1 cellular context compared by ENCODE assay signal in genomic region chr3:128051837-128052766, GRCh38.
A peak's percentile ranks its signal among the peaks of the same experiment; 100 is the strongest.
TF ChIP-seq lines count a peak whose summit lies in the region.

Gene SEC61A1 (plus strand): TSS chr3:128052437. CDS start chr3:128052553, 116 bp downstream.

TF ChIP-seq in K562, 482 proteins besides CTCF, POLR2A, EP300 and RAD21 (continued from another document and continues in another):
- TF ChIP-seq, protein P1, sequence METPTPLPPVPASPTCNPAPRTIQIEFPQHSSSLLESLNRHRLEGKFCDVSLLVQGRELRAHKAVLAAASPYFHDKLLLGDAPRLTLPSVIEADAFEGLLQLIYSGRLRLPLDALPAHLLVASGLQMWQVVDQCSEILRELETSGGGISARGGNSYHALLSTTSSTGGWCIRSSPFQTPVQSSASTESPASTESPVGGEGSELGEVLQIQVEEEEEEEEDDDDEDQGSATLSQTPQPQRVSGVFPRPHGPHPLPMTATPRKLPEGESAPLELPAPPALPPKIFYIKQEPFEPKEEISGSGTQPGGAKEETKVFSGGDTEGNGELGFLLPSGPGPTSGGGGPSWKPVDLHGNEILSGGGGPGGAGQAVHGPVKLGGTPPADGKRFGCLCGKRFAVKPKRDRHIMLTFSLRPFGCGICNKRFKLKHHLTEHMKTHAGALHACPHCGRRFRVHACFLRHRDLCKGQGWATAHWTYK (CRISPR knock-in tag; IDR thresholded peaks at IDR 0.05) = 0 out of 2 replicates have a peak, but pooled peaks have one; percentile 22
- TF ChIP-seq MEIS2 (IDR thresholded peaks at IDR 0.05; ENCODE audit: partially characterized antibody) = peak; percentile 16
- peak; percentile 31; the same call in 1 of the 2 replicates for TF ChIP-seq ZNF316 (IDR thresholded peaks at IDR 0.05)
- TF ChIP-seq BRD4 (IDR thresholded peaks at IDR 0.05) = peak; percentile 42; the same call in 1 of the 2 replicates
- no peak for TF ChIP-seq SOX6 (IDR thresholded peaks at IDR 0.05)
- TF ChIP-seq RNF2 (IDR thresholded peaks at IDR 0.05) = peak; percentile 16; the same call in 1 of the 2 replicates
- peak in 1 of 3 experiments; percentile 84; a peak in 2 of 6 replicates for TF ChIP-seq ZBTB11 (CRISPR knock-in tag; IDR thresholded peaks at IDR 0.05)
- peak; percentile 77 for TF ChIP-seq CXXC5 (CRISPR knock-in tag; IDR thresholded peaks at IDR 0.05)
- peak in 1 of 2 experiments; percentile 47; a peak in 1 of 4 replicates for TF ChIP-seq NONO (IDR thresholded peaks at IDR 0.05; ENCODE audit: low read depth in 2 of 2, low read length in 1 of 2)
- TF ChIP-seq CSDE1 (IDR thresholded peaks at IDR 0.05) = no peak
- no peak for TF ChIP-seq MECOM (CRISPR knock-in tag; IDR thresholded peaks at IDR 0.05)
- TF ChIP-seq NFE2 (IDR thresholded peaks at IDR 0.05; ENCODE audit: low read depth) = no peak
- no peak for TF ChIP-seq PHF21A (IDR thresholded peaks at IDR 0.05; ENCODE audit: borderline replicate concordance, low read depth)
- peak; percentile 96 for TF ChIP-seq L3MBTL2 (IDR thresholded peaks at IDR 0.05)
- no peak; the same call in 1 of the 2 replicates for TF ChIP-seq CREB1 (IDR thresholded peaks at IDR 0.05)
- peak; percentile 39; the same call in 1 of the 2 replicates for TF ChIP-seq CREB1 (CRISPR knock-in tag; IDR thresholded peaks at IDR 0.05)
- TF ChIP-seq, protein P2, sequence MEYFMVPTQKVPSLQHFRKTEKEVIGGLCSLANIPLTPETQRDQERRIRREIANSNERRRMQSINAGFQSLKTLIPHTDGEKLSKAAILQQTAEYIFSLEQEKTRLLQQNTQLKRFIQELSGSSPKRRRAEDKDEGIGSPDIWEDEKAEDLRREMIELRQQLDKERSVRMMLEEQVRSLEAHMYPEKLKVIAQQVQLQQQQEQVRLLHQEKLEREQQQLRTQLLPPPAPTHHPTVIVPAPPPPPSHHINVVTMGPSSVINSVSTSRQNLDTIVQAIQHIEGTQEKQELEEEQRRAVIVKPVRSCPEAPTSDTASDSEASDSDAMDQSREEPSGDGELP (CRISPR knock-in tag; IDR thresholded peaks at IDR 0.05; ENCODE audit: borderline replicate concordance) = peak; percentile 37; the same call in 1 of the 2 replicates
- no peak for TF ChIP-seq TEAD2 (tag; IDR thresholded peaks at IDR 0.05)
- peak; percentile 33 to 44; a peak in 3 of 4 replicates for TF ChIP-seq SIN3A (IDR thresholded peaks at IDR 0.05; ENCODE audit: borderline replicate concordance in 2 of 2, control insufficient read depth in 1 of 2, low read depth in 2 of 2, low read length in 2 of 2)
- TF ChIP-seq NR1H2 (CRISPR knock-in tag; IDR thresholded peaks at IDR 0.05) = 0 out of 2 replicates have a peak, but pooled peaks have one; percentile 48
- TF ChIP-seq SNRNP70 (optimal IDR thresholded peaks at IDR 0.05; ENCODE audit: low read depth, low read length) = no peak
- TF ChIP-seq, protein P3, sequence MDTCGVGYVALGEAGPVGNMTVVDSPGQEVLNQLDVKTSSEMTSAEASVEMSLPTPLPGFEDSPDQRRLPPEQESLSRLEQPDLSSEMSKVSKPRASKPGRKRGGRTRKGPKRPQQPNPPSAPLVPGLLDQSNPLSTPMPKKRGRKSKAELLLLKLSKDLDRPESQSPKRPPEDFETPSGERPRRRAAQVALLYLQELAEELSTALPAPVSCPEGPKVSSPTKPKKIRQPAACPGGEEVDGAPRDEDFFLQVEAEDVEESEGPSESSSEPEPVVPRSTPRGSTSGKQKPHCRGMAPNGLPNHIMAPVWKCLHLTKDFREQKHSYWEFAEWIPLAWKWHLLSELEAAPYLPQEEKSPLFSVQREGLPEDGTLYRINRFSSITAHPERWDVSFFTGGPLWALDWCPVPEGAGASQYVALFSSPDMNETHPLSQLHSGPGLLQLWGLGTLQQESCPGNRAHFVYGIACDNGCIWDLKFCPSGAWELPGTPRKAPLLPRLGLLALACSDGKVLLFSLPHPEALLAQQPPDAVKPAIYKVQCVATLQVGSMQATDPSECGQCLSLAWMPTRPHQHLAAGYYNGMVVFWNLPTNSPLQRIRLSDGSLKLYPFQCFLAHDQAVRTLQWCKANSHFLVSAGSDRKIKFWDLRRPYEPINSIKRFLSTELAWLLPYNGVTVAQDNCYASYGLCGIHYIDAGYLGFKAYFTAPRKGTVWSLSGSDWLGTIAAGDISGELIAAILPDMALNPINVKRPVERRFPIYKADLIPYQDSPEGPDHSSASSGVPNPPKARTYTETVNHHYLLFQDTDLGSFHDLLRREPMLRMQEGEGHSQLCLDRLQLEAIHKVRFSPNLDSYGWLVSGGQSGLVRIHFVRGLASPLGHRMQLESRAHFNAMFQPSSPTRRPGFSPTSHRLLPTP (IDR thresholded peaks at IDR 0.05; ENCODE audit: borderline replicate concordance, extremely low read depth, insufficient read length) = no peak
- TF ChIP-seq NKRF (IDR thresholded peaks at IDR 0.05; ENCODE audit: borderline replicate concordance) = peak; percentile 35; the same call in 1 of the 2 replicates
- TF ChIP-seq ZNF280A (IDR thresholded peaks at IDR 0.05; ENCODE audit: low read depth, partially characterized antibody) = no peak
- TF ChIP-seq, protein P4, sequence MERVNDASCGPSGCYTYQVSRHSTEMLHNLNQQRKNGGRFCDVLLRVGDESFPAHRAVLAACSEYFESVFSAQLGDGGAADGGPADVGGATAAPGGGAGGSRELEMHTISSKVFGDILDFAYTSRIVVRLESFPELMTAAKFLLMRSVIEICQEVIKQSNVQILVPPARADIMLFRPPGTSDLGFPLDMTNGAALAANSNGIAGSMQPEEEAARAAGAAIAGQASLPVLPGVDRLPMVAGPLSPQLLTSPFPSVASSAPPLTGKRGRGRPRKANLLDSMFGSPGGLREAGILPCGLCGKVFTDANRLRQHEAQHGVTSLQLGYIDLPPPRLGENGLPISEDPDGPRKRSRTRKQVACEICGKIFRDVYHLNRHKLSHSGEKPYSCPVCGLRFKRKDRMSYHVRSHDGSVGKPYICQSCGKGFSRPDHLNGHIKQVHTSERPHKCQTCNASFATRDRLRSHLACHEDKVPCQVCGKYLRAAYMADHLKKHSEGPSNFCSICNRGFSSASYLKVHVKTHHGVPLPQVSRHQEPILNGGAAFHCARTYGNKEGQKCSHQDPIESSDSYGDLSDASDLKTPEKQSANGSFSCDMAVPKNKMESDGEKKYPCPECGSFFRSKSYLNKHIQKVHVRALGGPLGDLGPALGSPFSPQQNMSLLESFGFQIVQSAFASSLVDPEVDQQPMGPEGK (CRISPR knock-in tag; IDR thresholded peaks at IDR 0.05; ENCODE audit: borderline replicate concordance) = no peak
- TF ChIP-seq VEZF1 (CRISPR knock-in tag; IDR thresholded peaks at IDR 0.05) = peak; percentile 55; the same call in 1 of the 2 replicates
- TF ChIP-seq MTA1 (IDR thresholded peaks at IDR 0.05; ENCODE audit: borderline replicate concordance) = 0 out of 2 replicates have a peak, but pooled peaks have one; percentile 21
- TF ChIP-seq THAP12 (CRISPR knock-in tag; IDR thresholded peaks at IDR 0.05) = no peak
- TF ChIP-seq ATF4 (CRISPR knock-in tag; IDR thresholded peaks at IDR 0.05) = no peak
- TF ChIP-seq ZNF639 (CRISPR knock-in tag; conservative IDR thresholded peaks at IDR 0.05 in 1 of 2, IDR thresholded peaks at IDR 0.05 in 1 of 2) = peak in 1 of 2 experiments; percentile 98; a peak in 2 of 4 replicates
- no peak for TF ChIP-seq NFIX (CRISPR knock-in tag; IDR thresholded peaks at IDR 0.05; ENCODE audit: low read depth)
- TF ChIP-seq GABPA (tag; conservative IDR thresholded peaks at IDR 0.05; ENCODE audit: low read depth) = peak; percentile 92
- peak; percentile 29 for TF ChIP-seq NEUROD1 (IDR thresholded peaks at IDR 0.05; ENCODE audit: borderline replicate concordance, low read depth, low read length, partially characterized antibody)
- peak; percentile 76 for TF ChIP-seq ZNF143 (CRISPR knock-in tag; IDR thresholded peaks at IDR 0.05)
